ENCODE assay signal across 1 cellular context in genomic region chr7:44634187-44634838, GRCh38.
TF ChIP-seq lines count a peak whose summit lies in the region.

No MANE protein-coding gene starts in this region.

TF ChIP-seq in HepG2, 621 proteins besides CTCF, POLR2A, EP300 and RAD21:
- TF ChIP-seq RBM22 (optimal IDR thresholded peaks at IDR 0.05; ENCODE audit: low read length) (peak; percentile 26), ZNF777 (CRISPR knock-in tag; IDR thresholded peaks at IDR 0.05) (no peak), ZNF558 (CRISPR knock-in tag; IDR thresholded peaks at IDR 0.05; ENCODE audit: borderline replicate concordance) (no peak), TFE3 (CRISPR knock-in tag; IDR thresholded peaks at IDR 0.05) (no peak), MAFK (conservative IDR thresholded peaks at IDR 0.05 in 1 of 2, IDR thresholded peaks at IDR 0.05 in 1 of 2; ENCODE audit: low read length in 2 of 2) (peak; percentile 31 to 33; a peak in 3 of 4 replicates), HNF4A (CRISPR knock-in tag; IDR thresholded peaks at IDR 0.05) (peak; percentile 69), KAT2B (IDR thresholded peaks at IDR 0.05; ENCODE audit: borderline replicate concordance, low read depth, low read length) (no peak), ARID5B (CRISPR knock-in tag; IDR thresholded peaks at IDR 0.05) (peak; percentile 24; the same call in 1 of the 2 replicates), ZNF644 (CRISPR knock-in tag; IDR thresholded peaks at IDR 0.05; ENCODE audit: low read depth) (0 out of 2 replicates have a peak, but pooled peaks have one; percentile 38), PAXIP1 (CRISPR knock-in tag; conservative IDR thresholded peaks at IDR 0.05) (0 out of 2 replicates have a peak, but pooled peaks have one; percentile 14), ZMYM3 (CRISPR knock-in tag; IDR thresholded peaks at IDR 0.05) (no peak), ZFY (CRISPR knock-in tag; IDR thresholded peaks at IDR 0.05) (0 out of 2 replicates have a peak, but pooled peaks have one; percentile 20)
